20 cellular contexts compared by ENCODE assay signal in the genomic region with DNA sequence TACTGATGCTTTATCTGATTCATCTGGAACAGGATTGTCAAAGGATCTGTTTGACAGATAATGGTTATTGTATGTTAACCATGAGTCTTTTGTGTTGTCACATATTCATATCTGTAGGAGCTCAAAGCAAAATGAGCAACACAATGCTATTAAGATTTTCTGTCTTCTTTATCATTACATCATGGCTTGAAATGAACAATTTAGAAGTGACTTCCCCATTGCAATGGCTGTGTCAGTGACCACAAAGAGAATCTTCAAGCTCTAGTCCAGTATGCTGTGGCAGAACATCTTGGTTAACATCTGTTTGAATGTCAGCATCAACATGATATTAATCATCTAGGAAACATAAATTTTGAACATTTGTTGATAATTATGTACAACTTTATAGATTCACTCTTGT.
DNase-seq lines count a peak whose midpoint lies in the region; ATAC-seq and TF ChIP-seq lines count a peak whose summit lies in the region.
"Had no signal": no experiment of that assay in that cellular context is flagged by ENCODE, and none has a peak within 500 bp of the region (broad histone marks: within the 10 kb centered on the region; RNA-seq: fewer than 3 reads in every experiment).

No MANE protein-coding gene starts in this region.

- H3K4me1 ChIP-seq in endodermal cell (ENCODE audit: control insufficient read depth, insufficient read depth, low read length), result no peaks in the 10 kb centered on the region
- H3K4me1 ChIP-seq: A549, Caco-2 had no signal

- DNase-seq in SIG-M5 treated with dmso at 0.1 percent for 504 hours (lab: John Stamatoyannopoulos, UW; ENCODE audit: unreplicated experiment) (peak; percentile 24), SIG-M5 (lab: John Stamatoyannopoulos, UW) (no peak), LHCN-M2 (ENCODE audit: low read depth) (peak; percentile 12), OCI-M1 (lab: John Stamatoyannopoulos, UW) (peak; percentile 61), endodermal cell (no peak)
- DNase-seq: AML-193; Caco-2; CD4-positive, alpha-beta T cell; DMS153; DMS79; GDM1; H9; KG1 had no signal

- no peaks in the 10 kb centered on the region for H3K9me3 ChIP-seq in endodermal cell (ENCODE audit: control insufficient read depth, low read length)
- H3K9me3 ChIP-seq: A549, Caco-2 had no signal

- no peaks in the 10 kb centered on the region for H3K27me3 ChIP-seq in endodermal cell (ENCODE audit: control insufficient read depth, insufficient read depth, low read length, poor library complexity, severe bottlenecking)

- H3K4me3 ChIP-seq in endodermal cell (ENCODE audit: low read length), result no peak overlapping the region
- H3K4me3 ChIP-seq: A549 had no signal

- H3K9ac ChIP-seq in endodermal cell (ENCODE audit: extremely low read depth, low read length, poor library complexity, severe bottlenecking), result no peak overlapping the region

- no peaks in the 10 kb centered on the region for H3K27me3 Mint-ChIP-seq in endodermal cell (ENCODE audit: insufficient read depth)
- H3K27me3 Mint-ChIP-seq: CD4-positive, alpha-beta T cell had no signal

- no peak overlapping the region for H3K4me3 Mint-ChIP-seq in endodermal cell
- H3K4me3 Mint-ChIP-seq: CD4-positive, alpha-beta T cell; H9 had no signal

- H3K27ac ChIP-seq in endodermal cell (ENCODE audit: low read depth, low read length), result no peak overlapping the region
- H3K27ac ChIP-seq: 22Rv1, A549, C4-2B had no signal

- no peak for TF ChIP-seq CTCF in endodermal cell (conservative IDR thresholded peaks at IDR 0.05)

- peaks cover 4% of the 10 kb centered on the region for H3K9me3 Mint-ChIP-seq in endodermal cell

- no peaks in the 10 kb centered on the region for H3K36me3 Mint-ChIP-seq in endodermal cell (ENCODE audit: low read depth)

- H3K36me3 ChIP-seq in endodermal cell (ENCODE audit: control insufficient read depth, insufficient read depth, low read length), result no peaks in the 10 kb centered on the region

- H3K27ac Mint-ChIP-seq in endodermal cell, result no peak overlapping the region
- H3K27ac Mint-ChIP-seq: CD4-positive, alpha-beta T cell; H9 had no signal

- no peaks in the 10 kb centered on the region for H3K4me1 Mint-ChIP-seq in endodermal cell
- H3K4me1 Mint-ChIP-seq: H9 had no signal

- no peak for ATAC-seq in HG02798 (IDR thresholded peaks at IDR 0.05; ENCODE audit: poor library complexity, unreplicated experiment)
- no peak for ATAC-seq in GM18502 (IDR thresholded peaks at IDR 0.05; ENCODE audit: poor library complexity, unreplicated experiment)
- no peak for ATAC-seq in GM21528 (IDR thresholded peaks at IDR 0.05; ENCODE audit: low FRiP score, unreplicated experiment)
- ATAC-seq: A549, HepG2 had no signal

Comparison
In these comparisons a context has a peak if more than half of its experiments do, and no peak if none do; other contexts are left out.
1. DNase-seq: peak in SIG-M5 treated with dmso at 0.1 percent for 504 hours (single experiment), LHCN-M2 (single experiment) and OCI-M1 (single experiment); none in SIG-M5 (single experiment) and endodermal cell (single experiment).